ENCODE assay signal across 25 cellular contexts in genomic region chr4:147833741-147834140, GRCh38.
DNase-seq lines count a peak whose midpoint lies in the region; ATAC-seq, FAIRE-seq and TF ChIP-seq lines count a peak whose summit lies in the region.
"Had no signal": no experiment of that assay in that cellular context is flagged by ENCODE, and none has a peak within 500 bp of the region (broad histone marks: within the 10 kb centered on the region; RNA-seq: fewer than 3 reads in every experiment).

No MANE protein-coding gene starts in this region.

- H3K4me1 Mint-ChIP-seq in astrocyte (ENCODE audit: low read depth, unreplicated experiment) = peaks cover 47% of the 10 kb centered on the region
- peaks cover 15% of the 10 kb centered on the region for H3K4me1 Mint-ChIP-seq in activated CD8-positive, alpha-beta T cell treated with anti-CD3 and anti-CD28 coated beads for 36 hours (ENCODE audit: low read depth)
- H3K4me1 Mint-ChIP-seq: activated naive CD4-positive, alpha-beta T cell treated with anti-CD3 and anti-CD28 coated beads, Interleukin-2, amount 10 ng/mL, durations not matched to agents 7 days and 5 days had no signal

- H3K9ac ChIP-seq in GM23248 (no peak overlapping the region), astrocyte (ENCODE audit: low read length) (no peak overlapping the region)

- H3K27me3 ChIP-seq in GM23248 (replicated peaks; ENCODE audit: insufficient read depth) (no peaks in the 10 kb centered on the region), astrocyte (ENCODE audit: insufficient read depth, low read length) (no peaks in the 10 kb centered on the region), muscle layer of duodenum (ENCODE audit: low read depth, low read length) (no peaks in the 10 kb centered on the region), stomach (no peaks in the 10 kb centered on the region)
- H3K27me3 ChIP-seq: hepatocyte, thyroid gland had no signal

- no peak for FAIRE-seq in astrocyte (lab: Jason Lieb, UNC)
- FAIRE-seq: D721Med had no signal

- TF ChIP-seq EP300 in stomach (IDR thresholded peaks at IDR 0.05) = no peak

- TF ChIP-seq POLR2A in stomach (IDR thresholded peaks at IDR 0.05) = no peak

- H3K4me1 ChIP-seq in GM23248 (ENCODE audit: insufficient read depth) (peaks cover 40% of the 10 kb centered on the region), astrocyte (ENCODE audit: insufficient read depth, low read length) (peaks cover 28% of the 10 kb centered on the region), muscle layer of duodenum (ENCODE audit: control insufficient read depth in 1 of 2, insufficient read depth in 2 of 2, low read length in 2 of 2) (peaks cover 9 to 22% of the 10 kb centered on the region in 2 donors), stomach (peaks cover 8 to 45% (median 38%) of the 10 kb centered on the region in 4 donors)

- peak overlapping the region; percentile 67 for H3K27ac Mint-ChIP-seq in astrocyte (ENCODE audit: unreplicated experiment)
- no peak overlapping the region for H3K27ac Mint-ChIP-seq in activated CD8-positive, alpha-beta T cell treated with anti-CD3 and anti-CD28 coated beads for 36 hours
- H3K27ac Mint-ChIP-seq: activated naive CD4-positive, alpha-beta T cell treated with anti-CD3 and anti-CD28 coated beads, Interleukin-2, amount 10 ng/mL, durations not matched to agents 7 days and 5 days; IgD-negative memory B cell; naive thymus-derived CD8-positive, alpha-beta T cell had no signal

- intact Hi-C loops in stomach (cut with DNase I; ENCODE audit: low total_unique reads) = no loop called here
- intact Hi-C loops in activated CD8-positive, alpha-beta T cell treated with anti-CD3 and anti-CD28 coated beads for 36 hours (cut with micrococcal nuclease) = no loop called here

- H3K9me3 ChIP-seq in GM23248 (ENCODE audit: low read depth) (no peaks in the 10 kb centered on the region), astrocyte (ENCODE audit: insufficient read depth, low read depth, low read length) (no peaks in the 10 kb centered on the region), muscle layer of duodenum (ENCODE audit: control insufficient read depth in 1 of 2, low read length in 2 of 2) (no peaks in the 10 kb centered on the region), stomach (no peaks in the 10 kb centered on the region)
- H3K9me3 ChIP-seq: thyroid gland had no signal

- DNase-seq in GM23248 = no peak
- DNase-seq in astrocyte (ENCODE audit: low read depth) = no peak
- DNase-seq in stomach = no peak
- no peak for DNase-seq in stimulated activated CD4-positive, alpha-beta T cell treated with anti-CD3 and anti-CD28 coated beads, Interleukin-12 subunit alpha, Interleukin-12 subunit beta, amount 100 ng/mL, for 4 hours
- no peak for DNase-seq in activated CD8-positive, alpha-beta T cell treated with anti-CD3 and anti-CD28 coated beads for 36 hours
- no peak for DNase-seq in GDM1 (lab: John Stamatoyannopoulos, UW)
- no peak for DNase-seq in stimulated activated CD4-positive, alpha-beta T cell treated with anti-CD3 and anti-CD28 coated beads, Interleukin-15, amount 100 ng/mL, for 24 hours
- DNase-seq: activated CD4-positive, alpha-beta T cell treated with anti-CD3 and anti-CD28 coated beads for 1 hour; activated naive CD4-positive, alpha-beta T cell treated with anti-CD3 and anti-CD28 coated beads, Interleukin-2, amount 10 ng/mL, durations not matched to agents 7 days and 5 days; activated T-cell treated with anti-CD3 and anti-CD28 coated beads, Interleukin-2, amount 50 U/mL, for 4 hours; amniotic stem cell; foreskin melanocyte; mesendoderm; naive thymus-derived CD8-positive, alpha-beta T cell; NCI-H2081; NCI-H345; NCI-H774; RPMI8226; stimulated activated CD4-positive, alpha-beta T cell treated with anti-CD3 and anti-CD28 coated beads, Interleukin-1b, Interleukin-23, amount 100 ng/mL, for 48 hours; T-helper 1 cell; thyroid gland had no signal

- no peak for ATAC-seq in activated CD8-positive, alpha-beta T cell treated with anti-CD3 and anti-CD28 coated beads for 36 hours
- ATAC-seq: activated T-cell treated with anti-CD3 and anti-CD28 coated beads, Interleukin-2, amount 50 U/mL, for 4 hours; naive thymus-derived CD8-positive, alpha-beta T cell had no signal

- no peaks in the 10 kb centered on the region for H3K27me3 Mint-ChIP-seq in astrocyte (ENCODE audit: low read depth, unreplicated experiment)
- no peaks in the 10 kb centered on the region for H3K27me3 Mint-ChIP-seq in activated CD8-positive, alpha-beta T cell treated with anti-CD3 and anti-CD28 coated beads for 36 hours
- H3K27me3 Mint-ChIP-seq: activated naive CD4-positive, alpha-beta T cell treated with anti-CD3 and anti-CD28 coated beads, Interleukin-2, amount 10 ng/mL, durations not matched to agents 7 days and 5 days; naive thymus-derived CD8-positive, alpha-beta T cell had no signal

- H3K79me2 ChIP-seq in GM23248 (ENCODE audit: insufficient read depth) = peaks cover 73% of the 10 kb centered on the region
- no peaks in the 10 kb centered on the region for H3K79me2 ChIP-seq in astrocyte (ENCODE audit: insufficient read depth, low read length)

- TF ChIP-seq CTCF in astrocyte (IDR thresholded peaks at IDR 0.05; ENCODE audit: insufficient read depth, low read depth, low read length) (no peak), stomach (IDR thresholded peaks at IDR 0.05) (no peak)
- TF ChIP-seq CTCF in activated CD8-positive, alpha-beta T cell treated with anti-CD3 and anti-CD28 coated beads for 36 hours (IDR thresholded peaks at IDR 0.05) = no peak

- no peaks in the 10 kb centered on the region for H4K20me1 ChIP-seq in GM23248 (ENCODE audit: insufficient read depth)
- H4K20me1 ChIP-seq in astrocyte (ENCODE audit: insufficient read depth, low read length) = no peaks in the 10 kb centered on the region

- H2AFZ ChIP-seq in GM23248 (no peak overlapping the region), astrocyte (ENCODE audit: low read depth, low read length) (no peak overlapping the region)
- H2AFZ ChIP-seq: hepatocyte had no signal

- peaks cover 38% of the 10 kb centered on the region for H3F3A ChIP-seq in GM23248 (ENCODE audit: insufficient read depth)

- in situ Hi-C loops in GM23248 (cut with MboI) = no loop called here

- H3K4me3 ChIP-seq in GM23248 (no peak overlapping the region), astrocyte (ENCODE audit: insufficient read depth, low read depth, low read length) (no peak overlapping the region), muscle layer of duodenum (ENCODE audit: low read depth in 1 of 2, low read length in 2 of 2) (no peak overlapping the region), stomach (no peak overlapping the region)
- H3K4me3 ChIP-seq: hepatocyte, thyroid gland had no signal

- H3K9me3 Mint-ChIP-seq in astrocyte (ENCODE audit: unreplicated experiment) = no peaks in the 10 kb centered on the region
- H3K9me3 Mint-ChIP-seq in activated CD8-positive, alpha-beta T cell treated with anti-CD3 and anti-CD28 coated beads for 36 hours = no peaks in the 10 kb centered on the region
- H3K9me3 Mint-ChIP-seq: activated naive CD4-positive, alpha-beta T cell treated with anti-CD3 and anti-CD28 coated beads, Interleukin-2, amount 10 ng/mL, durations not matched to agents 7 days and 5 days; activated T-cell treated with anti-CD3 and anti-CD28 coated beads, Interleukin-2, amount 50 U/mL, for 4 hours; naive thymus-derived CD8-positive, alpha-beta T cell had no signal

- WGBS in GM23248 (ENCODE audit: low coverage in 1 of 2, low lambda C conversion rate in 2 of 2, missing lambda C conversion rate in 2 of 2), 2 experiments = 97% methylated on average over 2 of the region's 2 CpGs
- 80 to 94% (median 83%) methylated on average over 2 of the region's 2 CpGs for WGBS in stomach, 5 donors

- H3K36me3 ChIP-seq in GM23248 (ENCODE audit: low read depth) = peaks cover 4% of the 10 kb centered on the region; the same call in 1 of the 2 replicates
- H3K36me3 ChIP-seq in astrocyte (ENCODE audit: insufficient read depth, low read length) = no peaks in the 10 kb centered on the region
- H3K36me3 ChIP-seq in muscle layer of duodenum (ENCODE audit: control insufficient read depth in 1 of 2, insufficient read depth in 2 of 2, low read length in 2 of 2) = no peaks in the 10 kb centered on the region
- H3K36me3 ChIP-seq in stomach = no peaks in the 10 kb centered on the region
- H3K36me3 ChIP-seq: thyroid gland had no signal

- POLR2A ChIA-PET in activated CD8-positive, alpha-beta T cell treated with anti-CD3 and anti-CD28 coated beads for 36 hours (lab: Charles Lee) = no interaction called here

- CTCF ChIA-PET in activated CD8-positive, alpha-beta T cell treated with anti-CD3 and anti-CD28 coated beads for 36 hours (lab: Charles Lee) = interaction anchor here (0.8 to 2.0 kb wide), 2 partner anchors 33 to 126 kb away, joined by 3 to 11 read pairs; no protein-coding TSS in a partner anchor

- H3K9me2 ChIP-seq in GM23248 (ENCODE audit: insufficient read depth) = no peaks in the 10 kb centered on the region

- H3K27ac ChIP-seq in GM23248 = peak overlapping the region; percentile 92
- H3K27ac ChIP-seq in astrocyte (ENCODE audit: low read depth, low read length) = no peak overlapping the region
- peak overlapping the region; percentile 88 for H3K27ac ChIP-seq in muscle layer of duodenum (ENCODE audit: low read length)
- peak overlapping the region in 3 of 5 donors; percentile 80 to 89 (median 85) for H3K27ac ChIP-seq in stomach
- H3K27ac ChIP-seq: hepatocyte had no signal

- H3K4me3 Mint-ChIP-seq in astrocyte (ENCODE audit: unreplicated experiment) = no peak overlapping the region
- H3K4me3 Mint-ChIP-seq in activated CD8-positive, alpha-beta T cell treated with anti-CD3 and anti-CD28 coated beads for 36 hours = no peak overlapping the region
- H3K4me3 Mint-ChIP-seq: activated naive CD4-positive, alpha-beta T cell treated with anti-CD3 and anti-CD28 coated beads, Interleukin-2, amount 10 ng/mL, durations not matched to agents 7 days and 5 days; activated T-cell treated with anti-CD3 and anti-CD28 coated beads, Interleukin-2, amount 50 U/mL, for 4 hours; IgD-negative memory B cell; naive thymus-derived CD8-positive, alpha-beta T cell had no signal

- H3K36me3 Mint-ChIP-seq in astrocyte (ENCODE audit: low read depth, unreplicated experiment) = peaks cover 4% of the 10 kb centered on the region
- H3K36me3 Mint-ChIP-seq in activated CD8-positive, alpha-beta T cell treated with anti-CD3 and anti-CD28 coated beads for 36 hours (ENCODE audit: low read depth) = peaks cover 2% of the 10 kb centered on the region
- H3K36me3 Mint-ChIP-seq: activated naive CD4-positive, alpha-beta T cell treated with anti-CD3 and anti-CD28 coated beads, Interleukin-2, amount 10 ng/mL, durations not matched to agents 7 days and 5 days; IgD-negative memory B cell had no signal

- H3K4me2 ChIP-seq in GM23248 (ENCODE audit: unreplicated experiment) (no peak overlapping the region), astrocyte (ENCODE audit: low read length) (no peak overlapping the region)
- H3K4me2 ChIP-seq: hepatocyte had no signal
